Comparison of ENCODE assay signal across 22 cellular contexts in the genomic region with DNA sequence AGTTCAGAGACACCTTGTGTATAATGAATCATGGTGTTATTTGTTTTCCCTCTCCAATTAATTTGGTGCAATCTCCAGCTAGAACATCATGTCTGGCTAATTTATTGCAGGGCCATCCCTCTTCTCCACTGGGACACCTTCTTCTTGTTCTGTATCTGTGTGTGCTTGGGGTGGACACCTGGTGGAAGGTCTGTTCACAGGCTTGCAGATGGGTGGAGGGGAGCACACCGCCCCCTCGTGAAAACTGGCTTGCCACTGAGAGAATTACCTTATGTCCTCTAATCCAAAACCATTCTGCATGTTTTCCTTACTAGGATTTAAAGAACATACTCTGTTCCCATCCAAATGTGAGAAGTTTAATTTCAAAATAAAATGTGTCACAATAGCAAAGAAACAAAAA.
A peak's percentile ranks its signal among the peaks of the same experiment; 100 is the strongest.
DNase-seq lines count a peak whose midpoint lies in the region; ATAC-seq, FAIRE-seq and TF ChIP-seq lines count a peak whose summit lies in the region.
"Had no signal": no experiment of that assay in that cellular context is flagged by ENCODE, and none has a peak within 500 bp of the region (broad histone marks: within the 10 kb centered on the region; RNA-seq: fewer than 3 reads in every experiment).

No MANE protein-coding gene starts in this region.

- no peak overlapping the region for H3K4me2 ChIP-seq in HepG2 (ENCODE audit: low read depth, low read length)
- H3K4me2 ChIP-seq in mammary epithelial cell (ENCODE audit: insufficient read depth, low read depth, low read length), result no peak overlapping the region

- no peak overlapping the region for H3K9ac ChIP-seq in HepG2 (ENCODE audit: insufficient read depth, low read depth, low read length)
- H3K9ac ChIP-seq in mammary epithelial cell (ENCODE audit: insufficient read depth, low read length), result no peak overlapping the region

- H3K36me3 ChIP-seq in HepG2 (replicated peaks in 1 of 2; ENCODE audit: control insufficient read depth in 1 of 2, insufficient read depth in 2 of 2, low read length in 2 of 2) (no peaks in the 10 kb centered on the region), right lobe of liver (no peaks in the 10 kb centered on the region), mammary epithelial cell (ENCODE audit: insufficient read depth, low read length) (no peaks in the 10 kb centered on the region), heart right ventricle (no peaks in the 10 kb centered on the region)
- H3K36me3 ChIP-seq: BE2C had no signal

- no peaks in the 10 kb centered on the region for H3K79me2 ChIP-seq in HepG2 (ENCODE audit: insufficient read depth, low read length)
- H3K79me2 ChIP-seq in mammary epithelial cell (ENCODE audit: insufficient read depth, low read length), result no peaks in the 10 kb centered on the region

- no peak overlapping the region for H3K4me3 ChIP-seq in HepG2 (replicated peaks in 1 of 3; ENCODE audit: insufficient read depth in 1 of 3, low read depth in 2 of 3, low read length in 3 of 3)
- H3K4me3 ChIP-seq in right lobe of liver, result no peak overlapping the region
- no peak overlapping the region for H3K4me3 ChIP-seq in mammary epithelial cell (replicated peaks in 1 of 3; ENCODE audit: insufficient read depth in 1 of 3, low read depth in 2 of 3, low read length in 3 of 3)
- no peak overlapping the region for H3K4me3 ChIP-seq in heart right ventricle
- H3K4me3 ChIP-seq: GM12878 had no signal

- ATAC-seq in HepG2, result peak; percentile 64
- ATAC-seq in right lobe of liver, result no peak
- no peak for ATAC-seq in foreskin keratinocyte
- no peak for ATAC-seq in HG03025 (IDR thresholded peaks at IDR 0.05; ENCODE audit: low FRiP score, unreplicated experiment)
- ATAC-seq in heart right ventricle, result no peak
- ATAC-seq in HG02852 (IDR thresholded peaks at IDR 0.05; ENCODE audit: unreplicated experiment), result no peak
- ATAC-seq: GM12878 had no signal

- no peak for TF ChIP-seq RAD21 in HepG2 (CRISPR knock-in tag; IDR thresholded peaks at IDR 0.05)

- TF ChIP-seq CTCF in HepG2 (CRISPR knock-in tag; IDR thresholded peaks at IDR 0.05) (no peak), right lobe of liver (IDR thresholded peaks at IDR 0.05) (no peak), mammary epithelial cell (conservative IDR thresholded peaks at IDR 0.05 in 1 of 2, IDR thresholded peaks at IDR 0.05 in 1 of 2; ENCODE audit: extremely low read depth in 1 of 2, insufficient read depth in 1 of 2, low read depth in 1 of 2, low read length in 2 of 2) (no peak), foreskin keratinocyte (conservative IDR thresholded peaks at IDR 0.05) (peak; percentile 9), heart right ventricle (IDR thresholded peaks at IDR 0.05) (no peak)

- no peaks in the 10 kb centered on the region for H3K4me1 ChIP-seq in HepG2 (ENCODE audit: insufficient read depth, low read length)
- no peaks in the 10 kb centered on the region for H3K4me1 ChIP-seq in right lobe of liver
- peaks cover 18% of the 10 kb centered on the region for H3K4me1 ChIP-seq in mammary epithelial cell (ENCODE audit: insufficient read depth, low read length)
- peaks cover 15% of the 10 kb centered on the region for H3K4me1 ChIP-seq in foreskin keratinocyte
- H3K4me1 ChIP-seq in heart right ventricle, result peaks cover 0 to 10% (median 0%) of the 10 kb centered on the region in 9 donors
- H3K4me1 ChIP-seq: BE2C had no signal

- no peaks in the 10 kb centered on the region for H3K9me3 ChIP-seq in HepG2 (ENCODE audit: low read length)
- H3K9me3 ChIP-seq in right lobe of liver, result no peaks in the 10 kb centered on the region
- H3K9me3 ChIP-seq in mammary epithelial cell (replicated peaks; ENCODE audit: insufficient read depth, low read length), result no peaks in the 10 kb centered on the region
- no peaks in the 10 kb centered on the region for H3K9me3 ChIP-seq in heart right ventricle
- H3K9me3 ChIP-seq: BE2C had no signal

- WGBS in HepG2 (ENCODE audit: low lambda C conversion rate), result 15% methylated on average over 2 of the region's 2 CpGs
- 49% methylated on average over 2 of the region's 2 CpGs for WGBS in right lobe of liver (ENCODE audit: insufficient coverage, low coverage, low lambda C conversion rate, missing lambda C conversion rate)
- WGBS in mammary epithelial cell (ENCODE audit: low coverage, missing lambda C conversion rate), result 100% methylated on average over 2 of the region's 2 CpGs
- WGBS in heart right ventricle, 2 donors, result 89% methylated on average over 2 of the region's 2 CpGs

- TF ChIP-seq EP300 in HepG2 (IDR thresholded peaks at IDR 0.05; ENCODE audit: low read depth in 2 of 2, low read length in 2 of 2), result no peak
- no peak for TF ChIP-seq EP300 in HepG2 (CRISPR knock-in tag; IDR thresholded peaks at IDR 0.05; ENCODE audit: borderline replicate concordance)

- H4K20me1 ChIP-seq in HepG2 (ENCODE audit: insufficient read depth, low read length) (no peaks in the 10 kb centered on the region), mammary epithelial cell (ENCODE audit: insufficient read depth, low read length) (no peaks in the 10 kb centered on the region)

- dilution Hi-C loops in mammary epithelial cell (cut with HindIII; ENCODE audit: low sequenced_read_pairs), result no loop called here

- CTCF ChIA-PET in HepG2 (lab: Yijun Ruan, JAX; ENCODE audit: low intra/inter-chr PET ratio, low total read pairs) (no interaction called here), mammary epithelial cell (lab: Charles Lee; ENCODE audit: low non-redundant PET) (no interaction called here)

- no peaks in the 10 kb centered on the region for H3K27me3 ChIP-seq in HepG2 (ENCODE audit: control insufficient read depth in 1 of 2, insufficient read depth in 2 of 2, low read length in 2 of 2)
- no peaks in the 10 kb centered on the region for H3K27me3 ChIP-seq in right lobe of liver
- H3K27me3 ChIP-seq in mammary epithelial cell (ENCODE audit: insufficient read depth, low read length), result no peaks in the 10 kb centered on the region
- H3K27me3 ChIP-seq in foreskin keratinocyte, result no peaks in the 10 kb centered on the region
- H3K27me3 ChIP-seq in heart right ventricle, result no peaks in the 10 kb centered on the region
- H3K27me3 ChIP-seq: BE2C had no signal

- H2AFZ ChIP-seq in HepG2 (ENCODE audit: low read length), result no peak overlapping the region
- peak overlapping the region; percentile 41 for H2AFZ ChIP-seq in mammary epithelial cell (ENCODE audit: low read depth, low read length)

- H3K27ac ChIP-seq in HepG2 (ENCODE audit: extremely low read length, insufficient read depth, low read length) (no peak overlapping the region), right lobe of liver (no peak overlapping the region), mammary epithelial cell (ENCODE audit: insufficient read depth, low read depth, low read length) (no peak overlapping the region), foreskin keratinocyte (no peak overlapping the region), heart right ventricle (no peak overlapping the region)

- POLR2A ChIA-PET in HepG2 (lab: Yijun Ruan, JAX), result no interaction called here

- TF ChIP-seq POLR2A in HepG2 (IDR thresholded peaks at IDR 0.05; ENCODE audit: insufficient read depth in 1 of 2, low read depth in 2 of 2, low read length in 2 of 2) (no peak), right lobe of liver (IDR thresholded peaks at IDR 0.05) (no peak)

- in situ Hi-C loops in HepG2 (cut with HindIII; ENCODE audit: extremely low pct_ligation_motif_present, low pct_unique_long_range_greater_than_20kb), result no loop called here
- in situ Hi-C loops in mammary epithelial cell (cut with MboI; ENCODE audit: low sequenced_read_pairs in 2 of 2), result no loop called here

- BruUV-seq in HepG2 (replicated peaks; lab: Mats Ljungman, UMichigan) (no TSS peak), mammary epithelial cell (replicated peaks; lab: Mats Ljungman, UMichigan) (no TSS peak)

- no peak for DNase-seq in HepG2 (ENCODE audit: low spot score)
- DNase-seq in right lobe of liver, result no peak
- no peak for DNase-seq in mammary epithelial cell
- DNase-seq in foreskin keratinocyte, result no peak
- DNase-seq in heart right ventricle, result no peak
- no peak for DNase-seq in HuH-7.5 (ENCODE audit: low spot score)
- DNase-seq: 8988T; BE2C; C1 segment of cervical spinal cord; CD4-positive, CD25-positive, alpha-beta regulatory T cell; CD8-positive, alpha-beta memory T cell; COR-L47; DMS 273 treated with DMSO at 0.1 percent for 48 hours; DMS53; DND-41; EL; H9 had no signal

- intact Hi-C loops in HepG2 (cut with micrococcal nuclease; ENCODE audit: unreplicated experiment), result no loop called here
- intact Hi-C loops in right lobe of liver (cut with DNase I), result no loop called here
- intact Hi-C loops in mammary epithelial cell (cut with micrococcal nuclease), result no loop called here
- intact Hi-C loops in heart right ventricle (cut with DNase I), result no loop called here

- FAIRE-seq in HepG2 (lab: Jason Lieb, UNC), result no peak
- FAIRE-seq: GM12878, GM19239, H1 had no signal

TF ChIP-seq in HepG2, 621 proteins besides CTCF, POLR2A, EP300 and RAD21 (continues in another document):
- TF ChIP-seq, protein P1, sequence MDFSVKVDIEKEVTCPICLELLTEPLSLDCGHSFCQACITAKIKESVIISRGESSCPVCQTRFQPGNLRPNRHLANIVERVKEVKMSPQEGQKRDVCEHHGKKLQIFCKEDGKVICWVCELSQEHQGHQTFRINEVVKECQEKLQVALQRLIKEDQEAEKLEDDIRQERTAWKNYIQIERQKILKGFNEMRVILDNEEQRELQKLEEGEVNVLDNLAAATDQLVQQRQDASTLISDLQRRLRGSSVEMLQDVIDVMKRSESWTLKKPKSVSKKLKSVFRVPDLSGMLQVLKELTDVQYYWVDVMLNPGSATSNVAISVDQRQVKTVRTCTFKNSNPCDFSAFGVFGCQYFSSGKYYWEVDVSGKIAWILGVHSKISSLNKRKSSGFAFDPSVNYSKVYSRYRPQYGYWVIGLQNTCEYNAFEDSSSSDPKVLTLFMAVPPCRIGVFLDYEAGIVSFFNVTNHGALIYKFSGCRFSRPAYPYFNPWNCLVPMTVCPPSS (IDR thresholded peaks at IDR 0.05), result no peak
